1 cellular context compared by ENCODE assay signal in genomic region chr2:171163261-171163660, GRCh38.
A peak's percentile ranks its signal among the peaks of the same experiment; 100 is the strongest.
TF ChIP-seq lines count a peak whose summit lies in the region.

No MANE protein-coding gene starts in this region.

TF ChIP-seq in HepG2, 621 proteins besides CTCF, POLR2A, EP300 and RAD21 (continued from another document):
- TF ChIP-seq DZIP1 (CRISPR knock-in tag; IDR thresholded peaks at IDR 0.05) (no peak), MAFF (IDR thresholded peaks at IDR 0.05; ENCODE audit: low read depth, low read length) (peak; percentile 88), REL (CRISPR knock-in tag; conservative IDR thresholded peaks at IDR 0.05) (no peak), MED8 (CRISPR knock-in tag; IDR thresholded peaks at IDR 0.05; ENCODE audit: insufficient replicate concordance) (no peak), XBP1 (CRISPR knock-in tag; IDR thresholded peaks at IDR 0.05) (no peak), ELF3 (CRISPR knock-in tag; IDR thresholded peaks at IDR 0.05) (no peak), HDAC1 (CRISPR knock-in tag; IDR thresholded peaks at IDR 0.05) (no peak), NFE2L2 (IDR thresholded peaks at IDR 0.05; ENCODE audit: low read length) (no peak), SSRP1 (CRISPR knock-in tag; IDR thresholded peaks at IDR 0.05) (no peak), CCAR2 (optimal IDR thresholded peaks at IDR 0.05; ENCODE audit: low read depth, low read length) (no peak), CHD2 (IDR thresholded peaks at IDR 0.05; ENCODE audit: low read depth, low read length) (no peak), ZNF616 (CRISPR knock-in tag; IDR thresholded peaks at IDR 0.05; ENCODE audit: low read depth) (no peak)
- TF ChIP-seq, protein P1, sequence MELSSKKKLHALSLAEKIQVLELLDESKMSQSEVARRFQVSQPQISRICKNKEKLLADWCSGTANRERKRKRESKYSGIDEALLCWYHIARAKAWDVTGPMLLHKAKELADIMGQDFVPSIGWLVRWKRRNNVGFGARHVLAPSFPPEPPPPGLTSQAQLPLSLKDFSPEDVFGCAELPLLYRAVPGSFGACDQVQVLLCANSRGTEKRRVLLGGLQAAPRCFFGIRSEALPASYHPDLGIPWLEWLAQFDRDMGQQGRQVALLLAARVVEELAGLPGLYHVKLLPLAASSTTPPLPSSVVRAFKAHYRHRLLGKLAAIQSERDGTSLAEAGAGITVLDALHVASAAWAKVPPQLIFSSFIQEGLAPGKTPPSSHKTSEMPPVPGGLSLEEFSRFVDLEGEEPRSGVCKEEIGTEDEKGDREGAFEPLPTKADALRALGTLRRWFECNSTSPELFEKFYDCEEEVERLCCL (CRISPR knock-in tag; IDR thresholded peaks at IDR 0.05; ENCODE audit: borderline replicate concordance), result no peak
